1 cellular context compared by ENCODE assay signal in the genomic region with DNA sequence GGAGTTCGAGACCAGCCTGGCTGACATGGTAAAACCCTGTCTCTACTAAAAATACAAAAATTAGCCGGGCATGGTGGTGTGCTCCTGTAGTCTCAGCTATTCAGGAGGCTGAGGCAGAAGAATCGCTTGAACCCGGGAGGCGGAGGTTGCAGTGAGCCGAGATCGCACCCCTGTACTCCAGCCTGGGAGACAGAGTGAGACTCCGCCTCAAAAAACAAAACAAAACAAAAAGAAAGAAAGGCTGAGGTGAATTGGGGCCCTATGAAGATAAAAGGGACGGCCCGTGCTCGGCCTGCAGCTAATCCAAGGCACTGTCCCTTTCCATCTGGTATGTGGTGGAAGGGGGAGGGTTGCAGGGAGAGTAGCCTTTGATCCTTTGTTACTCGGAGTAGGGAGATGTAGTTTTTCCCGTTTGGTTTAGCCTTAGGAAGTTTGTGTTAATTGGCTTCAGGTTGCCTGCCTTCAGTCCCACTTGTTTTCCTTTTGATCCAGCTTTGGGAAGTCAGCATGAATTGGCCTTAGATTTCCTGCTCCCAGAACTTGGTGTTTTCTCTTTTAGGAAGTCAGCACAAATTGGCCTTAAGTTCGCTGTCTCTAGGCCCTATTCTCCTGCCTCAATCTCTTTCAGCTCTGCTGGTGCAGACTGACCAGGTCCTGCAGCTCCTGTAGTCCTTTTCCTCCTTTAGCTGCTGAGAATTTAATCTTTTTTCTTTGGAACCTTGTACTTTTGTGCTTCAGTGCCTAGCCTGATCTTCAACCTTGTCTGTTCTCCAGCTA.
TF ChIP-seq lines count a peak whose summit lies in the region.

No MANE protein-coding gene starts in this region.

TF ChIP-seq in HepG2, 621 proteins besides CTCF, POLR2A, EP300 and RAD21 (continued from another document and continues in another):
- TF ChIP-seq, protein P1, sequence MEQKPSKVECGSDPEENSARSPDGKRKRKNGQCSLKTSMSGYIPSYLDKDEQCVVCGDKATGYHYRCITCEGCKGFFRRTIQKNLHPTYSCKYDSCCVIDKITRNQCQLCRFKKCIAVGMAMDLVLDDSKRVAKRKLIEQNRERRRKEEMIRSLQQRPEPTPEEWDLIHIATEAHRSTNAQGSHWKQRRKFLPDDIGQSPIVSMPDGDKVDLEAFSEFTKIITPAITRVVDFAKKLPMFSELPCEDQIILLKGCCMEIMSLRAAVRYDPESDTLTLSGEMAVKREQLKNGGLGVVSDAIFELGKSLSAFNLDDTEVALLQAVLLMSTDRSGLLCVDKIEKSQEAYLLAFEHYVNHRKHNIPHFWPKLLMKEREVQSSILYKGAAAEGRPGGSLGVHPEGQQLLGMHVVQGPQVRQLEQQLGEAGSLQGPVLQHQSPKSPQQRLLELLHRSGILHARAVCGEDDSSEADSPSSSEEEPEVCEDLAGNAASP (CRISPR knock-in tag; IDR thresholded peaks at IDR 0.05; ENCODE audit: borderline replicate concordance), result peak; percentile 71; the same call in 1 of the 2 replicates
- peak; percentile 70 for TF ChIP-seq POLR2G (IDR thresholded peaks at IDR 0.05; ENCODE audit: low read depth, low read length)
- peak; percentile 79 for TF ChIP-seq ZMYM3 (CRISPR knock-in tag; IDR thresholded peaks at IDR 0.05)
- TF ChIP-seq, protein P2, sequence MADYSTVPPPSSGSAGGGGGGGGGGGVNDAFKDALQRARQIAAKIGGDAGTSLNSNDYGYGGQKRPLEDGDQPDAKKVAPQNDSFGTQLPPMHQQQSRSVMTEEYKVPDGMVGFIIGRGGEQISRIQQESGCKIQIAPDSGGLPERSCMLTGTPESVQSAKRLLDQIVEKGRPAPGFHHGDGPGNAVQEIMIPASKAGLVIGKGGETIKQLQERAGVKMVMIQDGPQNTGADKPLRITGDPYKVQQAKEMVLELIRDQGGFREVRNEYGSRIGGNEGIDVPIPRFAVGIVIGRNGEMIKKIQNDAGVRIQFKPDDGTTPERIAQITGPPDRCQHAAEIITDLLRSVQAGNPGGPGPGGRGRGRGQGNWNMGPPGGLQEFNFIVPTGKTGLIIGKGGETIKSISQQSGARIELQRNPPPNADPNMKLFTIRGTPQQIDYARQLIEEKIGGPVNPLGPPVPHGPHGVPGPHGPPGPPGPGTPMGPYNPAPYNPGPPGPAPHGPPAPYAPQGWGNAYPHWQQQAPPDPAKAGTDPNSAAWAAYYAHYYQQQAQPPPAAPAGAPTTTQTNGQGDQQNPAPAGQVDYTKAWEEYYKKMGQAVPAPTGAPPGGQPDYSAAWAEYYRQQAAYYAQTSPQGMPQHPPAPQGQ (CRISPR knock-in tag; IDR thresholded peaks at IDR 0.05; ENCODE audit: borderline replicate concordance), result no peak
- TF ChIP-seq MEIS2 (CRISPR knock-in tag; IDR thresholded peaks at IDR 0.05), result peak; percentile 63; the same call in 1 of the 2 replicates
- peak; percentile 46 for TF ChIP-seq NR2C2 (CRISPR knock-in tag; IDR thresholded peaks at IDR 0.05; ENCODE audit: borderline replicate concordance)
- TF ChIP-seq TOE1 (CRISPR knock-in tag; IDR thresholded peaks at IDR 0.05), result no peak
- TF ChIP-seq ZZZ3 (CRISPR knock-in tag; IDR thresholded peaks at IDR 0.05; ENCODE audit: borderline replicate concordance), result no peak; the same call in 1 of the 2 replicates
- TF ChIP-seq POLR2AphosphoS5 (IDR thresholded peaks at IDR 0.05; ENCODE audit: low read depth, low read length), result peak; percentile 60
- TF ChIP-seq, protein P3, sequence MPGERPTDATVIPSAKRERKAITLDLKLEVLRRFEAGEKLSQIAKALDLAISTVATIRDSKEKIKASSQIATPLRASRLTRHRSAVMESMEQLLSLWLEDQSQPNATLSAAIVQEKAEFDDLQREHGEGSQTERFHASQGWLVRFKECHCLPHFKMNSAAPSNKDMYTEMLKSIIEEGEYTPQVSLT (CRISPR knock-in tag; IDR thresholded peaks at IDR 0.05; ENCODE audit: borderline replicate concordance, low read depth), result no peak
- peak; percentile 77; the same call in 1 of the 2 replicates for TF ChIP-seq KMT2A (CRISPR knock-in tag; IDR thresholded peaks at IDR 0.05)
- TF ChIP-seq, protein P4, sequence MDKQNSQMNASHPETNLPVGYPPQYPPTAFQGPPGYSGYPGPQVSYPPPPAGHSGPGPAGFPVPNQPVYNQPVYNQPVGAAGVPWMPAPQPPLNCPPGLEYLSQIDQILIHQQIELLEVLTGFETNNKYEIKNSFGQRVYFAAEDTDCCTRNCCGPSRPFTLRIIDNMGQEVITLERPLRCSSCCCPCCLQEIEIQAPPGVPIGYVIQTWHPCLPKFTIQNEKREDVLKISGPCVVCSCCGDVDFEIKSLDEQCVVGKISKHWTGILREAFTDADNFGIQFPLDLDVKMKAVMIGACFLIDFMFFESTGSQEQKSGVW (CRISPR knock-in tag; IDR thresholded peaks at IDR 0.05; ENCODE audit: borderline replicate concordance), result no peak
- no peak for TF ChIP-seq RBM39 (IDR thresholded peaks at IDR 0.05; ENCODE audit: low read depth, low read length, poor library complexity, severe bottlenecking)
- TF ChIP-seq, protein P5, sequence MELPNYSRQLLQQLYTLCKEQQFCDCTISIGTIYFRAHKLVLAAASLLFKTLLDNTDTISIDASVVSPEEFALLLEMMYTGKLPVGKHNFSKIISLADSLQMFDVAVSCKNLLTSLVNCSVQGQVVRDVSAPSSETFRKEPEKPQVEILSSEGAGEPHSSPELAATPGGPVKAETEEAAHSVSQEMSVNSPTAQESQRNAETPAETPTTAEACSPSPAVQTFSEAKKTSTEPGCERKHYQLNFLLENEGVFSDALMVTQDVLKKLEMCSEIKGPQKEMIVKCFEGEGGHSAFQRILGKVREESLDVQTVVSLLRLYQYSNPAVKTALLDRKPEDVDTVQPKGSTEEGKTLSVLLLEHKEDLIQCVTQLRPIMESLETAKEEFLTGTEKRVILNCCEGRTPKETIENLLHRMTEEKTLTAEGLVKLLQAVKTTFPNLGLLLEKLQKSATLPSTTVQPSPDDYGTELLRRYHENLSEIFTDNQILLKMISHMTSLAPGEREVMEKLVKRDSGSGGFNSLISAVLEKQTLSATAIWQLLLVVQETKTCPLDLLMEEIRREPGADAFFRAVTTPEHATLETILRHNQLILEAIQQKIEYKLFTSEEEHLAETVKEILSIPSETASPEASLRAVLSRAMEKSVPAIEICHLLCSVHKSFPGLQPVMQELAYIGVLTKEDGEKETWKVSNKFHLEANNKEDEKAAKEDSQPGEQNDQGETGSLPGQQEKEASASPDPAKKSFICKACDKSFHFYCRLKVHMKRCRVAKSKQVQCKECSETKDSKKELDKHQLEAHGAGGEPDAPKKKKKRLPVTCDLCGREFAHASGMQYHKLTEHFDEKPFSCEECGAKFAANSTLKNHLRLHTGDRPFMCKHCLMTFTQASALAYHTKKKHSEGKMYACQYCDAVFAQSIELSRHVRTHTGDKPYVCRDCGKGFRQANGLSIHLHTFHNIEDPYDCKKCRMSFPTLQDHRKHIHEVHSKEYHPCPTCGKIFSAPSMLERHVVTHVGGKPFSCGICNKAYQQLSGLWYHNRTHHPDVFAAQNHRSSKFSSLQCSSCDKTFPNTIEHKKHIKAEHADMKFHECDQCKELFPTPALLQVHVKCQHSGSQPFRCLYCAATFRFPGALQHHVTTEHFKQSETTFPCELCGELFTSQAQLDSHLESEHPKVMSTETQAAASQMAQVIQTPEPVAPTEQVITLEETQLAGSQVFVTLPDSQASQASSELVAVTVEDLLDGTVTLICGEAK (IDR thresholded peaks at IDR 0.05), result no peak
- TF ChIP-seq, protein P5 (CRISPR knock-in tag; IDR thresholded peaks at IDR 0.05), result no peak
- TF ChIP-seq ZNF792 (CRISPR knock-in tag; IDR thresholded peaks at IDR 0.05), result peak; percentile 86
- peak; percentile 80 for TF ChIP-seq BHLHE40 (IDR thresholded peaks at IDR 0.05; ENCODE audit: low read length)
- TF ChIP-seq ZNF34 (CRISPR knock-in tag; IDR thresholded peaks at IDR 0.05; ENCODE audit: borderline replicate concordance), result no peak
- TF ChIP-seq, protein P6, sequence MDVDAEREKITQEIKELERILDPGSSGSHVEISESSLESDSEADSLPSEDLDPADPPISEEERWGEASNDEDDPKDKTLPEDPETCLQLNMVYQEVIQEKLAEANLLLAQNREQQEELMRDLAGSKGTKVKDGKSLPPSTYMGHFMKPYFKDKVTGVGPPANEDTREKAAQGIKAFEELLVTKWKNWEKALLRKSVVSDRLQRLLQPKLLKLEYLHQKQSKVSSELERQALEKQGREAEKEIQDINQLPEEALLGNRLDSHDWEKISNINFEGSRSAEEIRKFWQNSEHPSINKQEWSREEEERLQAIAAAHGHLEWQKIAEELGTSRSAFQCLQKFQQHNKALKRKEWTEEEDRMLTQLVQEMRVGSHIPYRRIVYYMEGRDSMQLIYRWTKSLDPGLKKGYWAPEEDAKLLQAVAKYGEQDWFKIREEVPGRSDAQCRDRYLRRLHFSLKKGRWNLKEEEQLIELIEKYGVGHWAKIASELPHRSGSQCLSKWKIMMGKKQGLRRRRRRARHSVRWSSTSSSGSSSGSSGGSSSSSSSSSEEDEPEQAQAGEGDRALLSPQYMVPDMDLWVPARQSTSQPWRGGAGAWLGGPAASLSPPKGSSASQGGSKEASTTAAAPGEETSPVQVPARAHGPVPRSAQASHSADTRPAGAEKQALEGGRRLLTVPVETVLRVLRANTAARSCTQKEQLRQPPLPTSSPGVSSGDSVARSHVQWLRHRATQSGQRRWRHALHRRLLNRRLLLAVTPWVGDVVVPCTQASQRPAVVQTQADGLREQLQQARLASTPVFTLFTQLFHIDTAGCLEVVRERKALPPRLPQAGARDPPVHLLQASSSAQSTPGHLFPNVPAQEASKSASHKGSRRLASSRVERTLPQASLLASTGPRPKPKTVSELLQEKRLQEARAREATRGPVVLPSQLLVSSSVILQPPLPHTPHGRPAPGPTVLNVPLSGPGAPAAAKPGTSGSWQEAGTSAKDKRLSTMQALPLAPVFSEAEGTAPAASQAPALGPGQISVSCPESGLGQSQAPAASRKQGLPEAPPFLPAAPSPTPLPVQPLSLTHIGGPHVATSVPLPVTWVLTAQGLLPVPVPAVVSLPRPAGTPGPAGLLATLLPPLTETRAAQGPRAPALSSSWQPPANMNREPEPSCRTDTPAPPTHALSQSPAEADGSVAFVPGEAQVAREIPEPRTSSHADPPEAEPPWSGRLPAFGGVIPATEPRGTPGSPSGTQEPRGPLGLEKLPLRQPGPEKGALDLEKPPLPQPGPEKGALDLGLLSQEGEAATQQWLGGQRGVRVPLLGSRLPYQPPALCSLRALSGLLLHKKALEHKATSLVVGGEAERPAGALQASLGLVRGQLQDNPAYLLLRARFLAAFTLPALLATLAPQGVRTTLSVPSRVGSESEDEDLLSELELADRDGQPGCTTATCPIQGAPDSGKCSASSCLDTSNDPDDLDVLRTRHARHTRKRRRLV (CRISPR knock-in tag; IDR thresholded peaks at IDR 0.05), result no peak
- peak; percentile 66; the same call in 1 of the 2 replicates for TF ChIP-seq BCL6 (CRISPR knock-in tag; IDR thresholded peaks at IDR 0.05)
- TF ChIP-seq HHEX (CRISPR knock-in tag; IDR thresholded peaks at IDR 0.05), result no peak
- TF ChIP-seq SCMH1 (CRISPR knock-in tag; IDR thresholded peaks at IDR 0.05; ENCODE audit: borderline replicate concordance), result no peak
- peak; percentile 11; the same call in 1 of the 2 replicates for TF ChIP-seq ZNF652 (CRISPR knock-in tag; IDR thresholded peaks at IDR 0.05; ENCODE audit: borderline replicate concordance, low read depth)
- no peak for TF ChIP-seq HNRNPLL (IDR thresholded peaks at IDR 0.05; ENCODE audit: low read depth, low read length, poor library complexity, severe bottlenecking)
- TF ChIP-seq GFI1 (CRISPR knock-in tag; IDR thresholded peaks at IDR 0.05; ENCODE audit: borderline replicate concordance), result peak; percentile 74
- TF ChIP-seq PAWR (CRISPR knock-in tag; IDR thresholded peaks at IDR 0.05; ENCODE audit: borderline replicate concordance), result 0 out of 2 replicates have a peak, but pooled peaks have one; percentile 28
- no peak for TF ChIP-seq RARG (CRISPR knock-in tag; IDR thresholded peaks at IDR 0.05; ENCODE audit: low read depth)
- no peak for TF ChIP-seq NR2F2 (IDR thresholded peaks at IDR 0.05; ENCODE audit: borderline replicate concordance, low read depth)
- 0 out of 2 replicates have a peak, but pooled peaks have one; percentile 46 for TF ChIP-seq IRX3 (CRISPR knock-in tag; IDR thresholded peaks at IDR 0.05; ENCODE audit: borderline replicate concordance, low read depth)
- TF ChIP-seq GABPB1 (CRISPR knock-in tag; IDR thresholded peaks at IDR 0.05), result peak; percentile 23; the same call in 1 of the 2 replicates
- TF ChIP-seq ZNF460 (CRISPR knock-in tag; IDR thresholded peaks at IDR 0.05; ENCODE audit: borderline replicate concordance), result no peak
- no peak for TF ChIP-seq ZNF451 (CRISPR knock-in tag; IDR thresholded peaks at IDR 0.05)
- no peak for TF ChIP-seq SRSF9 (IDR thresholded peaks at IDR 0.05; ENCODE audit: borderline replicate concordance, insufficient read depth, low read depth, low read length, poor library complexity, severe bottlenecking)
- peak; percentile 68 for TF ChIP-seq RBFOX2 (IDR thresholded peaks at IDR 0.05; ENCODE audit: low read depth, low read length)
- TF ChIP-seq STAT5B (CRISPR knock-in tag; IDR thresholded peaks at IDR 0.05), result no peak
- TF ChIP-seq ZNF484 (CRISPR knock-in tag; IDR thresholded peaks at IDR 0.05; ENCODE audit: borderline replicate concordance, low read depth), result no peak
